In the genomic region with DNA sequence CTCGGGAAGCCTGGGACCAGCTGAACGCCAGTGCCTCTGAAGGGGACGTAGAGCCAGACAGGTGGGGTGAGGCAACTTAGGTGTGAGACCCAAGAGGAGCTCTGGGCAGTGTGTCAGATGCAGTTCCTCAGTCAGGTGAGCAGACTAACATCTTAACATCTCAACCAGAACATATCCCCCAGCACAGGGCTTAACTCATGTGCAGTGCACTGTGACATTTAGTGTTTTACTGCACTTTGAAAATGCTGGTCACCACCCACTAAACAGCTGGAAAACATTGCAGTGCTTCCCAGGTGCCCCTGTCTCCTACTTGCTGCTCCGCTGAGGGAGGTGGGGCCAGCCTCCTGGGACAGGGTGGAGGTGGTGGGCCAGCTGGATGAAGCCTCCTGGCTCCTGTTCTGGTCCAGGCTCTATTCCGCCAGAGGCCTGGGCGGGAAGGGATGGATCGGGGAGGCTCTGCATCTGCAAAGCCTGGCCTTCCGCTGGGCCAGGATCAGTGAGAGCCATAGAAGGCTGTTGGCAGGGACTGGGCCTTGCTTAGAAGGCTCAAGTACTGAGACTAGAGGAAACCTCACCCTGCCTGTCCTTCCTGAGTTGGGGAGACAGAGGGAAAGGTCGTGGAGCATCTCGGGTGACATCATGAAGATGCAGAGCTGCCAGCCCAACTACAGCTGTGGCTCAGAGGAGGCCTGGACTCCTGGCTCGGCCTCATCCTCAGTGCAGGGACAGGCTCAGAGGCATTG, we compare ENCODE assay signal across 1 cellular context.
TF ChIP-seq lines count a peak whose summit lies in the region.

No MANE protein-coding gene starts in this region.

TF ChIP-seq in A549, 52 proteins besides CTCF, POLR2A, EP300 and RAD21 (continued from another document):
- TF ChIP-seq, protein P1, sequence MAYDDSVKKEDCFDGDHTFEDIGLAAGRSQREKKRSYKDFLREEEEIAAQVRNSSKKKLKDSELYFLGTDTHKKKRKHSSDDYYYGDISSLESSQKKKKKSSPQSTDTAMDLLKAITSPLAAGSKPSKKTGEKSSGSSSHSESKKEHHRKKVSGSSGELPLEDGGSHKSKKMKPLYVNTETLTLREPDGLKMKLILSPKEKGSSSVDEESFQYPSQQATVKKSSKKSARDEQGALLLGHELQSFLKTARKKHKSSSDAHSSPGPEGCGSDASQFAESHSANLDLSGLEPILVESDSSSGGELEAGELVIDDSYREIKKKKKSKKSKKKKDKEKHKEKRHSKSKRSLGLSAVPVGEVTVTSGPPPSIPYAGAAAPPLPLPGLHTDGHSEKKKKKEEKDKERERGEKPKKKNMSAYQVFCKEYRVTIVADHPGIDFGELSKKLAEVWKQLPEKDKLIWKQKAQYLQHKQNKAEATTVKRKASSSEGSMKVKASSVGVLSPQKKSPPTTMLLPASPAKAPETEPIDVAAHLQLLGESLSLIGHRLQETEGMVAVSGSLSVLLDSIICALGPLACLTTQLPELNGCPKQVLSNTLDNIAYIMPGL (CRISPR knock-in tag; IDR thresholded peaks at IDR 0.05; ENCODE audit: borderline replicate concordance): no peak
- no peak for TF ChIP-seq EHF (CRISPR knock-in tag; IDR thresholded peaks at IDR 0.05)
- TF ChIP-seq RNF2 (IDR thresholded peaks at IDR 0.05; ENCODE audit: borderline replicate concordance, low read depth): no peak
- no peak for TF ChIP-seq ZFP36 (IDR thresholded peaks at IDR 0.05; ENCODE audit: borderline replicate concordance, partially characterized antibody)
- no peak for TF ChIP-seq TFCP2L1 (CRISPR knock-in tag; IDR thresholded peaks at IDR 0.05)
- TF ChIP-seq NR3C1 (IDR thresholded peaks at IDR 0.05): no peak
- no peak for TF ChIP-seq MAZ (IDR thresholded peaks at IDR 0.05; ENCODE audit: borderline replicate concordance, low read depth, low read length)
- TF ChIP-seq, protein P2, sequence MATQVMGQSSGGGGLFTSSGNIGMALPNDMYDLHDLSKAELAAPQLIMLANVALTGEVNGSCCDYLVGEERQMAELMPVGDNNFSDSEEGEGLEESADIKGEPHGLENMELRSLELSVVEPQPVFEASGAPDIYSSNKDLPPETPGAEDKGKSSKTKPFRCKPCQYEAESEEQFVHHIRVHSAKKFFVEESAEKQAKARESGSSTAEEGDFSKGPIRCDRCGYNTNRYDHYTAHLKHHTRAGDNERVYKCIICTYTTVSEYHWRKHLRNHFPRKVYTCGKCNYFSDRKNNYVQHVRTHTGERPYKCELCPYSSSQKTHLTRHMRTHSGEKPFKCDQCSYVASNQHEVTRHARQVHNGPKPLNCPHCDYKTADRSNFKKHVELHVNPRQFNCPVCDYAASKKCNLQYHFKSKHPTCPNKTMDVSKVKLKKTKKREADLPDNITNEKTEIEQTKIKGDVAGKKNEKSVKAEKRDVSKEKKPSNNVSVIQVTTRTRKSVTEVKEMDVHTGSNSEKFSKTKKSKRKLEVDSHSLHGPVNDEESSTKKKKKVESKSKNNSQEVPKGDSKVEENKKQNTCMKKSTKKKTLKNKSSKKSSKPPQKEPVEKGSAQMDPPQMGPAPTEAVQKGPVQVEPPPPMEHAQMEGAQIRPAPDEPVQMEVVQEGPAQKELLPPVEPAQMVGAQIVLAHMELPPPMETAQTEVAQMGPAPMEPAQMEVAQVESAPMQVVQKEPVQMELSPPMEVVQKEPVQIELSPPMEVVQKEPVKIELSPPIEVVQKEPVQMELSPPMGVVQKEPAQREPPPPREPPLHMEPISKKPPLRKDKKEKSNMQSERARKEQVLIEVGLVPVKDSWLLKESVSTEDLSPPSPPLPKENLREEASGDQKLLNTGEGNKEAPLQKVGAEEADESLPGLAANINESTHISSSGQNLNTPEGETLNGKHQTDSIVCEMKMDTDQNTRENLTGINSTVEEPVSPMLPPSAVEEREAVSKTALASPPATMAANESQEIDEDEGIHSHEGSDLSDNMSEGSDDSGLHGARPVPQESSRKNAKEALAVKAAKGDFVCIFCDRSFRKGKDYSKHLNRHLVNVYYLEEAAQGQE (IDR thresholded peaks at IDR 0.05): no peak
- no peak for TF ChIP-seq SMC3 (IDR thresholded peaks at IDR 0.05)
- TF ChIP-seq, protein P3, sequence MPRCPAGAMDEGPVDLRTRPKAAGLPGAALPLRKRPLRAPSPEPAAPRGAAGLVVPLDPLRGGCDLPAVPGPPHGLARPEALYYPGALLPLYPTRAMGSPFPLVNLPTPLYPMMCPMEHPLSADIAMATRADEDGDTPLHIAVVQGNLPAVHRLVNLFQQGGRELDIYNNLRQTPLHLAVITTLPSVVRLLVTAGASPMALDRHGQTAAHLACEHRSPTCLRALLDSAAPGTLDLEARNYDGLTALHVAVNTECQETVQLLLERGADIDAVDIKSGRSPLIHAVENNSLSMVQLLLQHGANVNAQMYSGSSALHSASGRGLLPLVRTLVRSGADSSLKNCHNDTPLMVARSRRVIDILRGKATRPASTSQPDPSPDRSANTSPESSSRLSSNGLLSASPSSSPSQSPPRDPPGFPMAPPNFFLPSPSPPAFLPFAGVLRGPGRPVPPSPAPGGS (IDR thresholded peaks at IDR 0.05): no peak
- no peak for TF ChIP-seq MYC (IDR thresholded peaks at IDR 0.05; ENCODE audit: borderline replicate concordance, low read length)
- TF ChIP-seq, protein P4, sequence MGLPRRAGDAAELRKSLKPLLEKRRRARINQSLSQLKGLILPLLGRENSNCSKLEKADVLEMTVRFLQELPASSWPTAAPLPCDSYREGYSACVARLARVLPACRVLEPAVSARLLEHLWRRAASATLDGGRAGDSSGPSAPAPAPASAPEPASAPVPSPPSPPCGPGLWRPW (IDR thresholded peaks at IDR 0.05): no peak
- TF ChIP-seq TP53 (CRISPR knock-in tag; IDR thresholded peaks at IDR 0.05): no peak
- TF ChIP-seq ZC3H11A (IDR thresholded peaks at IDR 0.05): no peak
- no peak for TF ChIP-seq FOXS1 (CRISPR knock-in tag; IDR thresholded peaks at IDR 0.05)
- no peak for TF ChIP-seq HOXB13 (CRISPR knock-in tag; IDR thresholded peaks at IDR 0.05; ENCODE audit: low read depth)
